Comparison of ENCODE assay signal across 24 cellular contexts in genomic region chr3:62703423-62704167, GRCh38.
DNase-seq lines count a peak whose midpoint lies in the region; ATAC-seq, FAIRE-seq and TF ChIP-seq lines count a peak whose summit lies in the region.
"Had no signal": no experiment of that assay in that cellular context is flagged by ENCODE, and none has a peak within 500 bp of the region (broad histone marks: within the 10 kb centered on the region; RNA-seq: fewer than 3 reads in every experiment).

No MANE protein-coding gene starts in this region.

- DNase-seq in G401 (ENCODE audit: low spot score) (peak; percentile 39), bronchial epithelial cell (ENCODE audit: low read depth) (no peak), keratinocyte (ENCODE audit: low read depth, low spot score) (no peak), retinal pigment epithelial cell (ENCODE audit: low read depth) (peak; percentile 63), foreskin keratinocyte (no peak), iPS-NIHi7 (ENCODE audit: extremely low spot score) (no peak), left lobe of liver (ENCODE audit: low spot score) (no peak)
- DNase-seq: Caco-2; CD8-positive, alpha-beta T cell; MM.1S; NCI-H2029; NCI-H446 treated with DMSO at 0.1 percent for 48 hours; NCI-H526; NCI-H82; NK-92 treated with Interleukin-12 subunit alpha and Interleukin-12 subunit beta, amount 100 ng/mL, for 24 hours; SHP77 treated with DMSO at 0.1 percent for 48 hours had no signal

- dilution Hi-C loops in keratinocyte (cut with MboI; ENCODE audit: extremely low pct_ligation_motif_present, low sequenced_read_pairs), result no loop called here

- no peaks in the 10 kb centered on the region for H3K27me3 ChIP-seq in bronchial epithelial cell (ENCODE audit: control insufficient read depth, insufficient read depth, low read length)
- no peaks in the 10 kb centered on the region for H3K27me3 ChIP-seq in keratinocyte (ENCODE audit: control insufficient read depth, extremely low read depth, insufficient read depth, low read length)
- no peaks in the 10 kb centered on the region for H3K27me3 ChIP-seq in foreskin keratinocyte

- H3K36me3 ChIP-seq in bronchial epithelial cell (ENCODE audit: control insufficient read depth, insufficient read depth, low read length) (no peaks in the 10 kb centered on the region), keratinocyte (ENCODE audit: control insufficient read depth in 2 of 2, extremely low read depth in 1 of 2, insufficient read depth in 2 of 2, low read length in 2 of 2) (no peaks in the 10 kb centered on the region)
- H3K36me3 ChIP-seq: HAP-1 had no signal

- H4K20me1 ChIP-seq in keratinocyte (ENCODE audit: control insufficient read depth, extremely low read depth, insufficient read depth, low read length), result no peaks in the 10 kb centered on the region

- no peak for ATAC-seq in foreskin keratinocyte
- no peak for ATAC-seq in GM19397 (IDR thresholded peaks at IDR 0.05; ENCODE audit: unreplicated experiment)
- no peak for ATAC-seq in left lobe of liver
- ATAC-seq: A549; CD8-positive, alpha-beta T cell; GM23338; Panc1 had no signal

- H3K27ac ChIP-seq in keratinocyte (ENCODE audit: control insufficient read depth, insufficient read depth, low read length) (no peak overlapping the region), foreskin keratinocyte (no peak overlapping the region)
- H3K27ac ChIP-seq: A549, C4-2B, KMS-11 had no signal

- no peak for TF ChIP-seq CTCF in bronchial epithelial cell (IDR thresholded peaks at IDR 0.05; ENCODE audit: insufficient read depth, low read length, severe bottlenecking)
- TF ChIP-seq CTCF in keratinocyte (optimal IDR thresholded peaks at IDR 0.05 in 1 of 3, IDR thresholded peaks at IDR 0.05 in 1 of 3, conservative IDR thresholded peaks at IDR 0.05 in 1 of 3; ENCODE audit: extremely low read depth in 1 of 3, insufficient read depth in 2 of 3, low read length in 3 of 3), result no peak
- TF ChIP-seq CTCF in retinal pigment epithelial cell (conservative IDR thresholded peaks at IDR 0.05; ENCODE audit: low read depth, low read length), result no peak
- no peak for TF ChIP-seq CTCF in foreskin keratinocyte (conservative IDR thresholded peaks at IDR 0.05)

- no peaks in the 10 kb centered on the region for H3K9me3 ChIP-seq in keratinocyte (ENCODE audit: control insufficient read depth, low read depth, low read length)
- H3K9me3 ChIP-seq: A549, Caco-2, HAP-1 had no signal

- no peak overlapping the region for H3K4me2 ChIP-seq in keratinocyte (ENCODE audit: control insufficient read depth, extremely low read depth, insufficient read depth, low read depth, low read length)
- H3K4me2 ChIP-seq: A549, GM23338, KMS-11 had no signal

- in situ Hi-C loops in G401 (cut with HindIII; ENCODE audit: low sequenced_read_pairs), result no loop called here

- no peak overlapping the region for H2AFZ ChIP-seq in keratinocyte (ENCODE audit: control insufficient read depth, low read length)
- H2AFZ ChIP-seq: GM23338 had no signal

- no peak overlapping the region for H3K4me3 ChIP-seq in bronchial epithelial cell (ENCODE audit: low read depth, low read length)
- no peak overlapping the region for H3K4me3 ChIP-seq in keratinocyte (ENCODE audit: control insufficient read depth in 2 of 3, extremely low read depth in 1 of 3, insufficient read depth in 2 of 3, low read depth in 1 of 3, low read length in 3 of 3)
- H3K4me3 ChIP-seq in retinal pigment epithelial cell (ENCODE audit: low read length), result no peak overlapping the region
- H3K4me3 ChIP-seq: A549, GM23338, HAP-1 had no signal

- H3K9ac ChIP-seq in keratinocyte (ENCODE audit: control insufficient read depth, extremely low read depth, insufficient read depth, low read length), result no peak overlapping the region
- H3K9ac ChIP-seq: KMS-11 had no signal

- H3K4me1 ChIP-seq in keratinocyte (ENCODE audit: control insufficient read depth, extremely low read depth, insufficient read depth, low read length), result no peaks in the 10 kb centered on the region
- no peaks in the 10 kb centered on the region for H3K4me1 ChIP-seq in foreskin keratinocyte
- H3K4me1 ChIP-seq: A549, Caco-2, HAP-1 had no signal

- FAIRE-seq in bronchial epithelial cell (lab: Jason Lieb, UNC), result peak; percentile 80
- FAIRE-seq in keratinocyte (lab: Jason Lieb, UNC), result peak; percentile 57
- FAIRE-seq: A549, GM19239 had no signal

- no peaks in the 10 kb centered on the region for H3K79me2 ChIP-seq in keratinocyte (ENCODE audit: control insufficient read depth, insufficient read depth, low read length)

- no peaks in the 10 kb centered on the region for H3K9me1 ChIP-seq in keratinocyte (ENCODE audit: control insufficient read depth, extremely low read depth, insufficient read depth, low read length)

Comparison
In these comparisons a context has a peak if more than half of its experiments do, and no peak if none do; other contexts are left out.
1. DNase-seq: peak in G401 (single experiment) and retinal pigment epithelial cell (single experiment); none in bronchial epithelial cell (single experiment), keratinocyte (single experiment), foreskin keratinocyte (0 of 2), iPS-NIHi7 (single experiment) and left lobe of liver (single experiment).